21 cellular contexts compared by ENCODE assay signal in the genomic region with DNA sequence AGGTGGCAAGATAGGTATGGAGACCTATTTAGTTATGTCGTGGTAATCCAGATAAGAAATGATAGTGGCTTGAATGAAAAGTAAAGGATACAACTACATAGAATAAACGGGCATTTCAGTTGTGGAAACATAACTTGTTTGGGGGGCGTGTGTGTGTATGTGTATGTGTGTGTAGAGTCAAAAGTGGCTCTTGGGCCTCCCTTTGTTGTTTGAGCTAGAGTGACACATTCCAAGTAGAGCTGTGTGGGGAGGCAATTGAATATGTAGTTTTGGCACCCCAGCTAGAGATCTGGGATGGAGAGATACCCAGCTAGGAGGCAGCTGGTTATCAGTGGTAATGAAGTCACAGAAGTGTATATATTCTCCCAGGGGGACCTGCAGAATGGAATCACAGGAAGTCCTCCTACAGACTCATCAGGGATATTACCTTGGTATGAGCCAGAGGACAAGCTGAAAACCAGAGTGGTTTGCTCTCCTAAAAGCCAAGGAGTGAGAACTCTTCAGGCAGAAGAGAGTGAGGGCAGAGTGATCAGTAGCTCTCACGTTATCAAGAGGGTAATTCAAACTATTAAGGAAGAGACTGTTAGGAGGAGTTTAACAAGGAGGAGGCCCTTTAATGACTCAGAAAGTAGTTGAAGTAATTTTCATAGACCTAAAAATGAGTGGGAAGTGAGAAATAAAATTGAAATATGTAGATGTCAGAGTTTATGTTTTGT. TPM values are rescaled to one million over a fixed set of nuclear protein-coding genes. Genes with fewer than 3 reads are reported as not detected.
"Had no signal": no experiment of that assay in that cellular context is flagged by ENCODE, and none has a peak within 500 bp of the region (broad histone marks: within the 10 kb centered on the region; RNA-seq: fewer than 3 reads in every experiment).

No MANE protein-coding gene starts in this region.

- H3K9me3 Mint-ChIP-seq: activated B cell treated with CpG ODN at 0.5 μM for 24 hours; activated CD8-positive, alpha-beta T cell treated with anti-CD3 and anti-CD28 coated beads for 36 hours; activated naive CD4-positive, alpha-beta T cell treated with anti-CD3 and anti-CD28 coated beads, Interleukin-2, amount 50 U/mL, for 24 hours; activated T-cell treated with anti-CD3 and anti-CD28 coated beads, Interleukin-2, amount 50 U/mL, for 4 hours; memory B cell; naive thymus-derived CD8-positive, alpha-beta T cell; stimulated activated effector memory CD8-positive, alpha-beta T cell treated with anti-CD3 and anti-CD28 coated beads, Interleukin-12 subunit alpha, Interleukin-12 subunit beta, amount 100 ng/mL, for 72 hours had no signal

- H3K9me3 ChIP-seq: adrenal gland, neutrophil, sigmoid colon, spleen, thyroid gland had no signal

- H3K27me3 ChIP-seq: adrenal gland, hepatocyte, sigmoid colon, thyroid gland had no signal

- H3K4me3 ChIP-seq: adrenal gland, hepatocyte, sigmoid colon, spleen, thyroid gland had no signal

- H3K79me2 ChIP-seq: hepatocyte, parathyroid adenoma had no signal

- H3K4me3 Mint-ChIP-seq: activated B cell treated with CpG ODN at 0.5 μM for 24 hours; activated CD8-positive, alpha-beta T cell treated with anti-CD3 and anti-CD28 coated beads for 36 hours; activated naive CD4-positive, alpha-beta T cell treated with anti-CD3 and anti-CD28 coated beads, Interleukin-2, amount 50 U/mL, for 24 hours; activated T-cell treated with anti-CD3 and anti-CD28 coated beads, Interleukin-2, amount 50 U/mL, for 4 hours; memory B cell; naive thymus-derived CD8-positive, alpha-beta T cell; stimulated activated effector memory CD8-positive, alpha-beta T cell treated with anti-CD3 and anti-CD28 coated beads, Interleukin-12 subunit alpha, Interleukin-12 subunit beta, amount 100 ng/mL, for 72 hours had no signal

- H3K9ac ChIP-seq: parathyroid adenoma had no signal

- H3K4me1 ChIP-seq: parathyroid adenoma, thyroid gland had no signal

- H3K36me3 Mint-ChIP-seq: activated naive CD4-positive, alpha-beta T cell treated with anti-CD3 and anti-CD28 coated beads, Interleukin-2, amount 50 U/mL, for 24 hours; memory B cell; naive thymus-derived CD8-positive, alpha-beta T cell; stimulated activated effector memory CD8-positive, alpha-beta T cell treated with anti-CD3 and anti-CD28 coated beads, Interleukin-12 subunit alpha, Interleukin-12 subunit beta, amount 100 ng/mL, for 72 hours had no signal

- H3K4me1 Mint-ChIP-seq: activated naive CD4-positive, alpha-beta T cell treated with anti-CD3 and anti-CD28 coated beads, Interleukin-2, amount 50 U/mL, for 24 hours; memory B cell; stimulated activated effector memory CD8-positive, alpha-beta T cell treated with anti-CD3 and anti-CD28 coated beads, Interleukin-12 subunit alpha, Interleukin-12 subunit beta, amount 100 ng/mL, for 72 hours had no signal

- H3K36me3 ChIP-seq: adrenal gland, neutrophil, sigmoid colon, spleen, thyroid gland had no signal

- ATAC-seq: activated CD8-positive, alpha-beta T cell treated with anti-CD3 and anti-CD28 coated beads for 36 hours; activated T-cell treated with anti-CD3 and anti-CD28 coated beads, Interleukin-2, amount 50 U/mL, for 4 hours; esophagus mucosa; left ventricle myocardium superior; naive thymus-derived CD8-positive, alpha-beta T cell; stimulated activated effector memory CD8-positive, alpha-beta T cell treated with anti-CD3 and anti-CD28 coated beads, Interleukin-12 subunit alpha, Interleukin-12 subunit beta, amount 100 ng/mL, for 72 hours had no signal

- H3K27me3 Mint-ChIP-seq: activated B cell treated with CpG ODN at 0.5 μM for 24 hours, memory B cell had no signal

- H3K27ac ChIP-seq: adrenal gland, neutrophil, parathyroid adenoma, sigmoid colon, spleen, thyroid gland had no signal

- H2AFZ ChIP-seq: hepatocyte, parathyroid adenoma had no signal

- H3K27ac Mint-ChIP-seq: activated B cell treated with CpG ODN at 0.5 μM for 24 hours; activated CD8-positive, alpha-beta T cell treated with anti-CD3 and anti-CD28 coated beads for 36 hours; activated naive CD4-positive, alpha-beta T cell treated with anti-CD3 and anti-CD28 coated beads, Interleukin-2, amount 50 U/mL, for 24 hours; memory B cell; naive thymus-derived CD8-positive, alpha-beta T cell; stimulated activated effector memory CD8-positive, alpha-beta T cell treated with anti-CD3 and anti-CD28 coated beads, Interleukin-12 subunit alpha, Interleukin-12 subunit beta, amount 100 ng/mL, for 72 hours had no signal

- DNase-seq: activated B cell treated with CpG ODN at 0.5 μM for 24 hours; activated CD4-positive, alpha-beta T cell treated with anti-CD3 and anti-CD28 coated beads for 48 hours; activated CD8-positive, alpha-beta T cell treated with anti-CD3 and anti-CD28 coated beads for 36 hours; activated effector memory CD4-positive, alpha-beta T cell treated with anti-CD3 and anti-CD28 coated beads, Interleukin-2, amount 50 U/mL, for 16 hours; activated T-cell treated with anti-CD3 and anti-CD28 coated beads, Interleukin-2, amount 50 U/mL, for 4 hours; adrenal gland; kidney; left ventricle myocardium superior; naive thymus-derived CD8-positive, alpha-beta T cell; sigmoid colon; spleen; thyroid gland had no signal

RNA-seq across cellular contexts. Expression of a gene that starts 5.1 kb away (rescaled TPM):
- total RNA-seq: activated CD8-positive, alpha-beta T cell treated with anti-CD3 and anti-CD28 coated beads for 36 hours; activated T-cell treated with anti-CD3 and anti-CD28 coated beads, Interleukin-2, amount 50 U/mL, for 4 hours; dermis microvascular lymphatic vessel endothelial cell; esophagus mucosa; hepatocyte; left ventricle myocardium superior; mucosa of gallbladder; naive thymus-derived CD8-positive, alpha-beta T cell; sigmoid colon had no signal
